17 cellular contexts compared by ENCODE assay signal in the genomic region with DNA sequence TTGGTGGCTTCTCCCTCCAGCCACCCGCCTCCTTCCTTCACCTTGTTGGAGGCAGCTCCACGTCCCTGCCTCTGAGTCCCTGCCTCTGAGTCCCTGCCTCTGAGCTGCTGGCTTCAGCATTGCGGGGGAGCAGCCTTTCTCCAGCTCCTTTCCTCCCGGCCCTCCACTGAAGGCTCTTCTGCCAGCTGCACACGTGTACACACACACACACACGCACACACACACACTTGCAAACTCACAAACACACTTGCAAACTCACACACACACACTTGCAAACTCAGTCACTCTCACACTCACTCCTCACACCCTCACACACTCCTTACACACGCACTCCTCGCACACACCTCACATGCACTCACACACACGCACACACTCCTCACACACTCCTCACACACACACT. TPM values are rescaled to one million over a fixed set of nuclear protein-coding genes. Genes with fewer than 3 reads are reported as not detected.
DNase-seq lines count a peak whose midpoint lies in the region; ATAC-seq, FAIRE-seq and TF ChIP-seq lines count a peak whose summit lies in the region.
"Had no signal": no experiment of that assay in that cellular context is flagged by ENCODE, and none has a peak within 500 bp of the region (broad histone marks: within the 10 kb centered on the region; RNA-seq: fewer than 3 reads in every experiment).

No MANE protein-coding gene starts in this region.

- no peak for DNase-seq in Caco-2
- DNase-seq in HTR-8/SVneo (ENCODE audit: insufficient read length, low spot score): no peak
- DNase-seq in choroid plexus epithelial cell (ENCODE audit: low read depth): peak; percentile 53
- DNase-seq in NOMO-1 treated with DMSO at 0.1 percent for 48 hours (lab: John Stamatoyannopoulos, UW; ENCODE audit: unreplicated experiment): no peak
- DNase-seq in HT-29 (ENCODE audit: low spot score): no peak
- DNase-seq in activated CD8-positive, alpha-beta memory T cell treated with anti-CD3 and anti-CD28 coated beads, Interleukin-2, amount 50 U/mL, for 48 hours: no peak
- DNase-seq: activated B cell treated with CpG ODN at 0.5 μM for 24 hours; activated naive CD4-positive, alpha-beta T cell treated with Interleukin-2 at 50 U/mL for 16 hours; NCI-H2081 treated with DMSO at 0.1 percent for 48 hours; NCI-H526; occipital lobe; Peyer's patch had no signal

- peaks cover 21% of the 10 kb centered on the region for H3K9me3 Mint-ChIP-seq in Caco-2 (ENCODE audit: unreplicated experiment)
- H3K9me3 Mint-ChIP-seq in stimulated activated memory B cell treated with anti-CD40 and anti-IgM and Interleukin-4, amounts not matched to agents 10 μg/mL and 1 μg/mL and 100 μg/mL, for 72 hours: peaks cover 11% of the 10 kb centered on the region

- CTCF ChIA-PET in Caco-2 (lab: Charles Lee): no interaction called here

- H3K4me1 ChIP-seq in Caco-2: peaks cover 15% of the 10 kb centered on the region

- no peaks in the 10 kb centered on the region for H3K9me2 ChIP-seq in neural cell (ENCODE audit: insufficient read depth, low read length)

- H3K27ac Mint-ChIP-seq in Caco-2 (ENCODE audit: unreplicated experiment): peak overlapping the region; percentile 7
- H3K27ac Mint-ChIP-seq in stimulated activated memory B cell treated with anti-CD40 and anti-IgM and Interleukin-4, amounts not matched to agents 10 μg/mL and 1 μg/mL and 100 μg/mL, for 72 hours: no peak overlapping the region
- H3K27ac Mint-ChIP-seq: activated B cell treated with CpG ODN at 0.5 μM for 24 hours had no signal

- H3K27me3 Mint-ChIP-seq in Caco-2 (ENCODE audit: insufficient read depth, unreplicated experiment): no peaks in the 10 kb centered on the region
- H3K27me3 Mint-ChIP-seq in stimulated activated memory B cell treated with anti-CD40 and anti-IgM and Interleukin-4, amounts not matched to agents 10 μg/mL and 1 μg/mL and 100 μg/mL, for 72 hours: peaks cover 25% of the 10 kb centered on the region

- intact Hi-C loops in Caco-2 (cut with micrococcal nuclease; ENCODE audit: unreplicated experiment): no loop called here

- POLR2A ChIA-PET in Caco-2 (lab: Charles Lee): no interaction called here

- H3K27me3 ChIP-seq in Caco-2 (replicated peaks; ENCODE audit: control insufficient read depth, insufficient read depth, low read length) (no peaks in the 10 kb centered on the region), neural cell (ENCODE audit: insufficient read depth, low read depth, low read length) (no peaks in the 10 kb centered on the region)
- H3K27me3 ChIP-seq: Peyer's patch had no signal

- no peak for TF ChIP-seq RAD21 in neural cell (conservative IDR thresholded peaks at IDR 0.05)

- no peaks in the 10 kb centered on the region for H3F3A ChIP-seq in neural cell (ENCODE audit: insufficient read depth, low read length, poor library complexity, severe bottlenecking)

- H3K4me3 Mint-ChIP-seq in Caco-2 (ENCODE audit: unreplicated experiment): no peak overlapping the region
- no peak overlapping the region for H3K4me3 Mint-ChIP-seq in stimulated activated memory B cell treated with anti-CD40 and anti-IgM and Interleukin-4, amounts not matched to agents 10 μg/mL and 1 μg/mL and 100 μg/mL, for 72 hours
- H3K4me3 Mint-ChIP-seq: activated B cell treated with CpG ODN at 0.5 μM for 24 hours had no signal

- no peak overlapping the region for H3K27ac ChIP-seq in neural cell (ENCODE audit: low read length)
- H3K27ac ChIP-seq: Peyer's patch had no signal

- TF ChIP-seq CTCF in Caco-2 (IDR thresholded peaks at IDR 0.05; ENCODE audit: insufficient read depth in 1 of 2, low read depth in 1 of 2, low read length in 1 of 2, severe bottlenecking in 1 of 2, unreplicated experiment in 1 of 2): no peak
- TF ChIP-seq CTCF in choroid plexus epithelial cell (conservative IDR thresholded peaks at IDR 0.05; ENCODE audit: low read depth, low read length): no peak
- TF ChIP-seq CTCF in neural cell (IDR thresholded peaks at IDR 0.05; ENCODE audit: poor library complexity, severe bottlenecking): no peak

- peak; percentile 80 for FAIRE-seq in HTR-8/SVneo (lab: Jason Lieb, UNC)

- no peak overlapping the region for H3K4me3 ChIP-seq in Caco-2 (ENCODE audit: low read depth, low read length)
- H3K4me3 ChIP-seq in choroid plexus epithelial cell (ENCODE audit: low read depth, low read length): no peak overlapping the region
- H3K4me3 ChIP-seq in neural cell (ENCODE audit: low read length): no peak overlapping the region
- H3K4me3 ChIP-seq: Peyer's patch had no signal

- H3K4me2 ChIP-seq in neural cell (ENCODE audit: low read length): no peak overlapping the region

- H2AFZ ChIP-seq in neural cell (ENCODE audit: low read depth, low read length): no peak overlapping the region

- no peaks in the 10 kb centered on the region for H3K36me3 ChIP-seq in Caco-2 (ENCODE audit: control insufficient read depth, insufficient read depth, low read length)
- H3K36me3 ChIP-seq in neural cell (ENCODE audit: insufficient read depth, low read length): no peaks in the 10 kb centered on the region
- H3K36me3 ChIP-seq: Peyer's patch had no signal

- BruUV-seq in Caco-2 (replicated peaks; lab: Mats Ljungman, UMichigan): no TSS peak

- no peaks in the 10 kb centered on the region for H3K79me2 ChIP-seq in neural cell (replicated peaks; ENCODE audit: insufficient read depth, low read length)

- peaks cover 6% of the 10 kb centered on the region for H3K36me3 Mint-ChIP-seq in Caco-2 (ENCODE audit: insufficient read depth, unreplicated experiment)
- H3K36me3 Mint-ChIP-seq in stimulated activated memory B cell treated with anti-CD40 and anti-IgM and Interleukin-4, amounts not matched to agents 10 μg/mL and 1 μg/mL and 100 μg/mL, for 72 hours: peaks cover 6% of the 10 kb centered on the region

- H4K20me1 ChIP-seq in neural cell (ENCODE audit: insufficient read depth): no peaks in the 10 kb centered on the region

- ATAC-seq in stimulated activated memory B cell treated with anti-CD40 and anti-IgM and Interleukin-4, amounts not matched to agents 10 μg/mL and 1 μg/mL and 100 μg/mL, for 72 hours: no peak

- 0 out of 2 replicates have a peak, but pooled peaks cover 6% of the 10 kb centered on the region for H3K9me3 ChIP-seq in Caco-2
- no peaks in the 10 kb centered on the region for H3K9me3 ChIP-seq in neural cell (ENCODE audit: low read length)
- H3K9me3 ChIP-seq: Peyer's patch had no signal

- H3K4me1 Mint-ChIP-seq in Caco-2 (ENCODE audit: low read depth, unreplicated experiment): peaks cover 13% of the 10 kb centered on the region
- H3K4me1 Mint-ChIP-seq in stimulated activated memory B cell treated with anti-CD40 and anti-IgM and Interleukin-4, amounts not matched to agents 10 μg/mL and 1 μg/mL and 100 μg/mL, for 72 hours: peaks cover 20% of the 10 kb centered on the region

- TF ChIP-seq EP300 in neural cell (conservative IDR thresholded peaks at IDR 0.05; ENCODE audit: poor library complexity, severe bottlenecking): no peak

- peak overlapping the region; percentile 9 for H3K9ac ChIP-seq in neural cell (ENCODE audit: low read length)

TF ChIP-seq in neural cell, 6 proteins besides CTCF, POLR2A, EP300 and RAD21:
- TF ChIP-seq TAF1 (IDR thresholded peaks at IDR 0.05; ENCODE audit: low read depth) (no peak), MXI1 (conservative IDR thresholded peaks at IDR 0.05; ENCODE audit: poor library complexity, severe bottlenecking) (no peak), POLR2AphosphoS5 (IDR thresholded peaks at IDR 0.05) (no peak), SMC3 (conservative IDR thresholded peaks at IDR 0.05; ENCODE audit: poor library complexity) (no peak), EZH2 (IDR thresholded peaks at IDR 0.05; ENCODE audit: borderline replicate concordance, insufficient read depth, low read length, poor library complexity, severe bottlenecking) (no peak)
- TF ChIP-seq, protein P1, sequence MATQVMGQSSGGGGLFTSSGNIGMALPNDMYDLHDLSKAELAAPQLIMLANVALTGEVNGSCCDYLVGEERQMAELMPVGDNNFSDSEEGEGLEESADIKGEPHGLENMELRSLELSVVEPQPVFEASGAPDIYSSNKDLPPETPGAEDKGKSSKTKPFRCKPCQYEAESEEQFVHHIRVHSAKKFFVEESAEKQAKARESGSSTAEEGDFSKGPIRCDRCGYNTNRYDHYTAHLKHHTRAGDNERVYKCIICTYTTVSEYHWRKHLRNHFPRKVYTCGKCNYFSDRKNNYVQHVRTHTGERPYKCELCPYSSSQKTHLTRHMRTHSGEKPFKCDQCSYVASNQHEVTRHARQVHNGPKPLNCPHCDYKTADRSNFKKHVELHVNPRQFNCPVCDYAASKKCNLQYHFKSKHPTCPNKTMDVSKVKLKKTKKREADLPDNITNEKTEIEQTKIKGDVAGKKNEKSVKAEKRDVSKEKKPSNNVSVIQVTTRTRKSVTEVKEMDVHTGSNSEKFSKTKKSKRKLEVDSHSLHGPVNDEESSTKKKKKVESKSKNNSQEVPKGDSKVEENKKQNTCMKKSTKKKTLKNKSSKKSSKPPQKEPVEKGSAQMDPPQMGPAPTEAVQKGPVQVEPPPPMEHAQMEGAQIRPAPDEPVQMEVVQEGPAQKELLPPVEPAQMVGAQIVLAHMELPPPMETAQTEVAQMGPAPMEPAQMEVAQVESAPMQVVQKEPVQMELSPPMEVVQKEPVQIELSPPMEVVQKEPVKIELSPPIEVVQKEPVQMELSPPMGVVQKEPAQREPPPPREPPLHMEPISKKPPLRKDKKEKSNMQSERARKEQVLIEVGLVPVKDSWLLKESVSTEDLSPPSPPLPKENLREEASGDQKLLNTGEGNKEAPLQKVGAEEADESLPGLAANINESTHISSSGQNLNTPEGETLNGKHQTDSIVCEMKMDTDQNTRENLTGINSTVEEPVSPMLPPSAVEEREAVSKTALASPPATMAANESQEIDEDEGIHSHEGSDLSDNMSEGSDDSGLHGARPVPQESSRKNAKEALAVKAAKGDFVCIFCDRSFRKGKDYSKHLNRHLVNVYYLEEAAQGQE (IDR thresholded peaks at IDR 0.05; ENCODE audit: borderline replicate concordance): no peak

RNA-seq across cellular contexts. Expression of gene C9orf50, which starts 45.1 kb away (rescaled TPM):
- total RNA-seq in Caco-2 (2022): not detected in 2 replicates
- polyA plus RNA-seq in neural cell: not detected in 2 replicates
- not detected in 2 replicates for polyA minus RNA-seq in neural cell
- not detected in 2 replicates for total RNA-seq in HT-29 (2014; rRNA removed; shearing (Covaris generic))
- total RNA-seq: activated B cell treated with CpG ODN at 0.5 μM for 24 hours, kidney epithelial cell, mesenteric fat pad, occipital lobe, Peyer's patch, subcutaneous adipose tissue had no signal

RNA-seq across cellular contexts. Expression of gene NTMT1, which starts 50.1 kb away (rescaled TPM):
- total RNA-seq in Caco-2 (2022): 44.1 and 51.6 TPM in 2 replicates
- polyA plus RNA-seq in neural cell: 35.9 and 57.1 TPM in 2 replicates
- polyA minus RNA-seq in neural cell: 15.4 and 19.2 TPM in 2 replicates
- 68.7 and 83.8 TPM in 2 replicates for total RNA-seq in HT-29 (2014; rRNA removed; shearing (Covaris generic))
